8 cellular contexts compared by ENCODE assay signal in the genomic region with DNA sequence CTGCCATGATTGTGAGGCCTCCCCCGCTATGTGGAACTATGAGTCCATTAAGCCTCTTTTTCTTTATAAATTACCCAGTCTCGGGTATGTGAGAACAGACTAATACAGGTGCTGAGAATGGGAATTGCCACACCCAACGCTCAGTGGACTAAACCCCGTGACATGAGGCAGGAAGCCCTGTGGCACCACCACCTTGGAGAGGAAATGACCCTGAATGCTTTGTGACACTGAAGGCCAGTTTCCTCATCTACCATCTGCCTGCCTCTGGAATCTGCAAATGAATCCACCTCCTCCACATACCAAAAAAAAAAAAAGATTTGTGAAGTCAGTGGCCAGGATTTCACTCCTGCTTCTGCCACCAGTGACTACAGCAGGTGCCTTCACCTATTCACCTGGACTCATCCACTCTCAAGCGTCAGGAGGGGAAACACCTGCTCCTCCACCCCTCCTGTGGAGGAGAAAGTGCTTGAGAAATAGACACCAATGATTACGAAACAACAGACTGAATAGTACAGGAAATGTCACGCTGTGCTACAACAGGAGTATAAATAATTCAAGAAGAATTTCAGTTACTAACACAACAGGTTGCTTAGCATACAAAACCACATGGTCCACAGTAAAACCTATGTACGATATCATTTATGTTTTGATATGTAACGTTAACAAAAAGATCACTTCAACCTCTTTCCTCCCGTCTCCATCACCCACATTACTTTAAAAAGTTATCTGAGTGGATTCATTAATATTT. TPM values are rescaled to one million over a fixed set of nuclear protein-coding genes. Genes with fewer than 3 reads are reported as not detected.
DNase-seq lines count a peak whose midpoint lies in the region; ATAC-seq, FAIRE-seq and TF ChIP-seq lines count a peak whose summit lies in the region.

No MANE protein-coding gene starts in this region.

- no peak for TF ChIP-seq EP300 in K562 (IDR thresholded peaks at IDR 0.05; ENCODE audit: low read length)

- H3K4me3 ChIP-seq in K562 (no peak overlapping the region), liver (ENCODE audit: low read depth in 1 of 3, low read length in 3 of 3) (no peak overlapping the region)

- H3K9me1 ChIP-seq in K562 (ENCODE audit: control insufficient read depth, insufficient read depth, low read length), result no peaks in the 10 kb centered on the region

- FAIRE-seq in K562 (lab: Jason Lieb, UNC), result no peak

- H3K27me3 ChIP-seq in K562 (ENCODE audit: control insufficient read depth in 2 of 2, insufficient read depth in 2 of 2, low read length in 2 of 2), result no peaks in the 10 kb centered on the region
- no peaks in the 10 kb centered on the region for H3K27me3 ChIP-seq in liver (ENCODE audit: control insufficient read depth in 4 of 4, insufficient read depth in 4 of 4, low read length in 3 of 4)

- no peaks in the 10 kb centered on the region; the same call in 1 of the 2 replicates for H3K27me3 Mint-ChIP-seq in HFFc6 (ENCODE audit: insufficient read depth)

- CTCF ChIA-PET in K562 (lab: Yijun Ruan, JAX; ENCODE audit: low intra/inter-chr PET ratio), result no interaction called here

- in situ Hi-C loops in K562 (cut with MboI), result loop anchor here (10.0 kb wide), 1 partner anchor 1685 kb away; no protein-coding TSS in a partner anchor

- TF ChIP-seq POLR2A in K562 (conservative IDR thresholded peaks at IDR 0.05), result no peak

- peaks cover 14% of the 10 kb centered on the region; the same call in 2 of the 3 replicates for H3K79me2 ChIP-seq in K562 (ENCODE audit: control insufficient read depth, insufficient read depth, low read length)

- H3K27ac ChIP-seq in K562 (ENCODE audit: extremely low read depth, low read depth, low read length) (no peak overlapping the region), liver (ENCODE audit: low read depth in 1 of 2, low read length in 2 of 2) (peak overlapping the region; percentile 50 to 73)

- H3K4me1 ChIP-seq in K562 (replicated peaks in 1 of 2; ENCODE audit: control insufficient read depth in 2 of 2, insufficient read depth in 2 of 2, low read length in 2 of 2) (peaks cover 11 to 18% of the 10 kb centered on the region in 2 experiments), liver (ENCODE audit: control insufficient read depth in 4 of 4, insufficient read depth in 4 of 4, low read length in 3 of 4) (peaks cover 4 to 17% (median 16%) of the 10 kb centered on the region in 4 donors)

- 69% methylated on average over 9 of the region's 10 CpGs for WGBS in K562 (ENCODE audit: insufficient coverage, low coverage, missing lambda C conversion rate)
- 40% methylated on average over 10 of the region's 10 CpGs for WGBS in liver

- H3K9me3 ChIP-seq in K562 (replicated peaks; ENCODE audit: control insufficient read depth, insufficient read depth, low read depth, low read length), result no peaks in the 10 kb centered on the region
- H3K9me3 ChIP-seq in liver (ENCODE audit: control insufficient read depth in 4 of 4, low read length in 3 of 4), result no peaks in the 10 kb centered on the region

- intact Hi-C loops in K562 (cut with micrococcal nuclease), result no loop called here

- TF ChIP-seq CTCF in K562 (IDR thresholded peaks at IDR 0.05 in 2 of 3, conservative IDR thresholded peaks at IDR 0.05 in 1 of 3; ENCODE audit: insufficient read depth in 2 of 3, low read depth in 1 of 3, low read length in 3 of 3) (no peak), liver (IDR thresholded peaks at IDR 0.05; ENCODE audit: low read depth, low read length, missing input control) (no peak), HFFc6 (IDR thresholded peaks at IDR 0.05) (no peak)

- ATAC-seq in K562, result no peak
- ATAC-seq in GM19452 (IDR thresholded peaks at IDR 0.05; ENCODE audit: unreplicated experiment), result no peak

- no peaks in the 10 kb centered on the region for H3K9me3 Mint-ChIP-seq in HFFc6

- H2AFZ ChIP-seq in K562 (ENCODE audit: low read depth, low read length), result no peak overlapping the region

- DNase-seq in AG20443 (ENCODE audit: low spot score) (peak; percentile 23), NCI-H187 (lab: John Stamatoyannopoulos, UW) (peak; percentile 75 to 85), K562 (ENCODE audit: extremely low read depth in 1 of 4, low spot score in 3 of 4) (no peak), NCI-H526 treated with DMSO at 0.1 percent for 48 hours (lab: John Stamatoyannopoulos, UW) (no peak), amygdala (lab: John Stamatoyannopoulos, UW) (no peak), HFFc6 (no peak)

- BruUV-seq in K562 (replicated peaks; lab: Mats Ljungman, UMichigan), result no TSS peak

- no peak overlapping the region for H3K27ac Mint-ChIP-seq in HFFc6

- H4K20me1 ChIP-seq in K562 (replicated peaks; ENCODE audit: control insufficient read depth, insufficient read depth, low read length), result no peaks in the 10 kb centered on the region; the same call in 1 of the 2 replicates

- peaks cover 46% of the 10 kb centered on the region for H3K4me1 Mint-ChIP-seq in HFFc6 (ENCODE audit: low read depth)

- H3K9ac ChIP-seq in K562 (ENCODE audit: insufficient read depth in 1 of 2, low read depth in 2 of 2, low read length in 2 of 2), result no peak overlapping the region
- no peak overlapping the region for H3K9ac ChIP-seq in liver (ENCODE audit: low read depth in 1 of 2, low read length in 2 of 2)

- peaks cover 28% of the 10 kb centered on the region for H3K36me3 Mint-ChIP-seq in HFFc6 (ENCODE audit: low read depth)

- POLR2A ChIA-PET in K562 (lab: Yijun Ruan, JAX), result interaction anchor here (0.9 kb wide), 1 partner anchor 13 kb away, joined by 5 read pairs; no protein-coding TSS in a partner anchor

- H3K4me2 ChIP-seq in K562 (ENCODE audit: insufficient read depth, low read length), result no peak overlapping the region

- H3K4me3 Mint-ChIP-seq in HFFc6, result no peak overlapping the region

- TF ChIP-seq RAD21 in K562 (CRISPR knock-in tag; conservative IDR thresholded peaks at IDR 0.05 in 1 of 2, IDR thresholded peaks at IDR 0.05 in 1 of 2) (no peak), liver (IDR thresholded peaks at IDR 0.05) (peak in 1 of 2 donors; percentile 15)

- peaks cover 89% of the 10 kb centered on the region for H3K36me3 ChIP-seq in K562 (ENCODE audit: control insufficient read depth, insufficient read depth, low read length)
- peaks cover 3 to 7% (median 5%) of the 10 kb centered on the region in 4 donors for H3K36me3 ChIP-seq in liver (ENCODE audit: control insufficient read depth in 4 of 4, insufficient read depth in 3 of 4, low read depth in 1 of 4, low read length in 3 of 4)

TF ChIP-seq in K562, 482 proteins besides CTCF, POLR2A, EP300 and RAD21 (continues in another document):
- no peak for TF ChIP-seq ZNF644 (tag; IDR thresholded peaks at IDR 0.05; ENCODE audit: low read depth)

TF ChIP-seq in liver, 16 proteins besides CTCF, POLR2A, EP300 and RAD21 (continues in another document):
- TF ChIP-seq HNF4G (IDR thresholded peaks at IDR 0.05), result no peak
- TF ChIP-seq FOXA1 (IDR thresholded peaks at IDR 0.05), result no peak
- peak; percentile 3 to 44 for TF ChIP-seq HNF4A (conservative IDR thresholded peaks at IDR 0.05)
- TF ChIP-seq FOXA2 (IDR thresholded peaks at IDR 0.05), result no peak
- TF ChIP-seq, protein P1, sequence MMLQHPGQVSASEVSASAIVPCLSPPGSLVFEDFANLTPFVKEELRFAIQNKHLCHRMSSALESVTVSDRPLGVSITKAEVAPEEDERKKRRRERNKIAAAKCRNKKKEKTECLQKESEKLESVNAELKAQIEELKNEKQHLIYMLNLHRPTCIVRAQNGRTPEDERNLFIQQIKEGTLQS (IDR thresholded peaks at IDR 0.05), result no peak
- peak in 1 of 2 donors; percentile 29 for TF ChIP-seq JUND (IDR thresholded peaks at IDR 0.05)
- peak in 1 of 2 donors; percentile 44 for TF ChIP-seq RXRA (IDR thresholded peaks at IDR 0.05)
- TF ChIP-seq, protein P2, sequence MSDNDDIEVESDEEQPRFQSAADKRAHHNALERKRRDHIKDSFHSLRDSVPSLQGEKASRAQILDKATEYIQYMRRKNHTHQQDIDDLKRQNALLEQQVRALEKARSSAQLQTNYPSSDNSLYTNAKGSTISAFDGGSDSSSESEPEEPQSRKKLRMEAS (IDR thresholded peaks at IDR 0.05), result peak; percentile 25
- no peak for TF ChIP-seq YY1 (IDR thresholded peaks at IDR 0.05)
- TF ChIP-seq, protein P3, sequence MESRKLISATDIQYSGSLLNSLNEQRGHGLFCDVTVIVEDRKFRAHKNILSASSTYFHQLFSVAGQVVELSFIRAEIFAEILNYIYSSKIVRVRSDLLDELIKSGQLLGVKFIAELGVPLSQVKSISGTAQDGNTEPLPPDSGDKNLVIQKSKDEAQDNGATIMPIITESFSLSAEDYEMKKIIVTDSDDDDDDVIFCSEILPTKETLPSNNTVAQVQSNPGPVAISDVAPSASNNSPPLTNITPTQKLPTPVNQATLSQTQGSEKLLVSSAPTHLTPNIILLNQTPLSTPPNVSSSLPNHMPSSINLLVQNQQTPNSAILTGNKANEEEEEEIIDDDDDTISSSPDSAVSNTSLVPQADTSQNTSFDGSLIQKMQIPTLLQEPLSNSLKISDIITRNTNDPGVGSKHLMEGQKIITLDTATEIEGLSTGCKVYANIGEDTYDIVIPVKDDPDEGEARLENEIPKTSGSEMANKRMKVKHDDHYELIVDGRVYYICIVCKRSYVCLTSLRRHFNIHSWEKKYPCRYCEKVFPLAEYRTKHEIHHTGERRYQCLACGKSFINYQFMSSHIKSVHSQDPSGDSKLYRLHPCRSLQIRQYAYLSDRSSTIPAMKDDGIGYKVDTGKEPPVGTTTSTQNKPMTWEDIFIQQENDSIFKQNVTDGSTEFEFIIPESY (IDR thresholded peaks at IDR 0.05), result no peak
- no peak for TF ChIP-seq TAF1 (conservative IDR thresholded peaks at IDR 0.05)

RNA-seq across cellular contexts. Expression of a gene that starts 41.4 kb away (rescaled TPM):
- total RNA-seq in K562 (2011; cell fraction: chromatin; rRNA removed; ENCODE audit: low replicate concordance), result 39.6 and 65.6 TPM in 2 replicates
- total RNA-seq in K562 (2011; cell fraction: nucleolus; rRNA removed), result 22.3 and 29.6 TPM in 2 replicates
- 35.5 and 41.1 TPM in 2 replicates for total RNA-seq in K562 (2011; cell fraction: nucleoplasm; rRNA removed)
- total RNA-seq in K562 (2014; rRNA removed) (20.4 and 24.5 TPM in 2 replicates), K562 (2014; rRNA removed; fragmentation: Illumina TruSeq; extraction: Trizol) (29.8 and 33.2 TPM in 2 replicates), K562 (2015; rRNA removed; fragmentation: Illumina TruSeq; extraction: Trizol) (23.5 and 25.7 TPM in 2 replicates), K562 (2021) (26.2 and 30.7 TPM in 2 replicates), liver (1 to 10 TPM; 6.0 to 9.0 TPM)
- polyA plus RNA-seq in K562 (2011; rRNA removed) (6.3 and 11.0 TPM in 2 replicates), K562 (2014; fragmentation: Illumina TruSeq; extraction: Trizol) (14.9 and 16.2 TPM in 2 replicates), K562 (2014; fragmentation: Nextera tagmentation; extraction: Ambion mirVana) (10 to 100 TPM; 14.2 to 33.5 TPM), K562 (2014; rRNA removed) (18.8 and 19.8 TPM in 2 replicates), liver (1 to 10 TPM; 1.3 to 2.8 TPM)
- polyA plus RNA-seq in K562 (2011; cell fraction: cytosol; rRNA removed), result 3.8 and 11.5 TPM in 2 replicates
- polyA plus RNA-seq in K562 (2011; cell fraction: nucleus; rRNA removed), result 12.9 and 20.4 TPM in 2 replicates
- 6.8 and 9.8 TPM in 2 replicates for polyA plus RNA-seq in K562 (2012)
- 12.7 and 24.4 TPM in 2 replicates for polyA minus RNA-seq in K562 (2011; rRNA and poly(A)+ RNA removed)
- 6.4 and 13.5 TPM in 2 replicates for polyA minus RNA-seq in K562 (2011; cell fraction: cytosol; rRNA and poly(A)+ RNA removed)
- 6.9 and 22.4 TPM in 2 replicates for polyA minus RNA-seq in K562 (2011; cell fraction: nucleus; rRNA and poly(A)+ RNA removed)
- 10 to 100 TPM; 10.5 to 12.8 (median 11.3) TPM for total RNA-seq in HFFc6 (2021; fragmentation: NEBNext Ultra II Directional; extraction: Animal tissue kit (Norgen Biotek cat#: 25700))

Comparison
In these comparisons a context has a peak if more than half of its experiments do, and no peak if none do; other contexts are left out.
1. DNase-seq: peak in AG20443 (single experiment) and NCI-H187 (2 of 2); none in K562 (0 of 4), NCI-H526 treated with DMSO at 0.1 percent for 48 hours (single experiment), amygdala (0 of 56) and HFFc6 (single experiment).